In genomic region chr12:66141299-66141698, GRCh38 we compare ENCODE assay signal across 7 cellular contexts.
"Had no signal": no experiment of that assay in that cellular context is flagged by ENCODE, and none has a peak within 500 bp of the region (broad histone marks: within the 10 kb centered on the region; RNA-seq: fewer than 3 reads in every experiment).

No MANE protein-coding gene starts in this region.

- H3K27ac ChIP-seq: HL-60 had no signal

- H2AFZ ChIP-seq: GM23338 had no signal

- H3K4me2 ChIP-seq: GM23338 had no signal

- FAIRE-seq: H1, H54 had no signal

- ATAC-seq: GM23338 had no signal

- DNase-seq: H9, HFFc6, IMR-90 had no signal

- H3K4me3 ChIP-seq: GM23338 had no signal
